Comparison of ENCODE assay signal across 28 cellular contexts in genomic region chr3:129632056-129632455, GRCh38.
"Had no signal": no experiment of that assay in that cellular context is flagged by ENCODE, and none has a peak within 500 bp of the region (broad histone marks: within the 10 kb centered on the region; RNA-seq: fewer than 3 reads in every experiment).

No MANE protein-coding gene starts in this region.

- H3K36me3 Mint-ChIP-seq: activated CD4-positive, alpha-beta memory T cell treated with anti-CD3 and anti-CD28 coated beads for 36 hours; activated naive CD4-positive, alpha-beta T cell treated with anti-CD3 and anti-CD28 coated beads, Interleukin-2, amount 10 ng/mL, durations not matched to agents 7 days and 5 days; activated naive CD4-positive, alpha-beta T cell treated with anti-CD3 and anti-CD28 coated beads, Interleukin-2, amount 50 U/mL, for 72 hours; activated naive CD8-positive, alpha-beta T cell treated with anti-CD3 and anti-CD28 coated beads, Interleukin-2, amount 10 ng/mL, durations not matched to agents 7 days and 5 days had no signal

- H3K27me3 Mint-ChIP-seq: activated T-cell treated with anti-CD3 and anti-CD28 coated beads, Interleukin-2, amount 50 U/mL, for 24 hours; central memory CD8-positive, alpha-beta T cell; dendritic cell treated with granulocyte-macrophage colony-stimulating factor and Interleukin-4, amounts not matched to agents 40 ng/mL and 50 ng/mL, for 4 days had no signal

- H3K4me3 ChIP-seq: ascending aorta, coronary artery, dorsolateral prefrontal cortex, esophagus muscularis mucosa, gastrocnemius medialis, heart left ventricle had no signal

- H3K4me3 Mint-ChIP-seq: activated CD4-positive, alpha-beta memory T cell treated with anti-CD3 and anti-CD28 coated beads for 36 hours; activated CD4-positive, alpha-beta T cell treated with anti-CD3 and anti-CD28 coated beads for 36 hours; activated CD4-positive, alpha-beta T cell treated with anti-CD3 and anti-CD28 coated beads, Interleukin-2, amount 10 ng/mL, durations not matched to agents 24 days and 14 days; activated naive CD4-positive, alpha-beta T cell treated with anti-CD3 and anti-CD28 coated beads, Interleukin-2, amount 10 ng/mL, durations not matched to agents 7 days and 5 days; activated naive CD8-positive, alpha-beta T cell treated with anti-CD3 and anti-CD28 coated beads, Interleukin-2, amount 10 ng/mL, durations not matched to agents 7 days and 5 days; activated T-cell treated with anti-CD3 and anti-CD28 coated beads, Interleukin-2, amount 50 U/mL, for 24 hours; activated T-cell treated with anti-CD3 and anti-CD28 coated beads, Interleukin-2, amount 50 U/mL, for 72 hours; brain; central memory CD8-positive, alpha-beta T cell; dendritic cell treated with granulocyte-macrophage colony-stimulating factor and Interleukin-4, amounts not matched to agents 40 ng/mL and 50 ng/mL, for 4 days had no signal

- H3K9me3 Mint-ChIP-seq: activated CD4-positive, alpha-beta memory T cell treated with anti-CD3 and anti-CD28 coated beads for 36 hours; activated CD4-positive, alpha-beta T cell treated with anti-CD3 and anti-CD28 coated beads, Interleukin-2, amount 10 ng/mL, durations not matched to agents 24 days and 14 days; activated naive CD4-positive, alpha-beta T cell treated with anti-CD3 and anti-CD28 coated beads, Interleukin-2, amount 10 ng/mL, durations not matched to agents 7 days and 5 days; activated naive CD4-positive, alpha-beta T cell treated with anti-CD3 and anti-CD28 coated beads, Interleukin-2, amount 50 U/mL, for 72 hours; activated naive CD8-positive, alpha-beta T cell treated with anti-CD3 and anti-CD28 coated beads, Interleukin-2, amount 10 ng/mL, durations not matched to agents 7 days and 5 days; activated T-cell treated with anti-CD3 and anti-CD28 coated beads, Interleukin-2, amount 50 U/mL, for 24 hours; central memory CD8-positive, alpha-beta T cell; dendritic cell treated with granulocyte-macrophage colony-stimulating factor and Interleukin-4, amounts not matched to agents 40 ng/mL and 50 ng/mL, for 4 days had no signal

- DNase-seq: activated CD4-positive, alpha-beta memory T cell treated with anti-CD3 and anti-CD28 coated beads for 36 hours; activated CD4-positive, alpha-beta T cell treated with anti-CD3 and anti-CD28 coated beads for 36 hours; activated CD4-positive, alpha-beta T cell treated with anti-CD3 and anti-CD28 coated beads, Interleukin-2, amount 10 ng/mL, durations not matched to agents 24 days and 14 days; activated CD4-positive, CD25-positive, alpha-beta regulatory T cell; activated CD4-positive, CD25-positive, alpha-beta regulatory T cell treated with anti-CD3 and anti-CD28 coated beads, Interleukin-2, amount 50 U/mL, for 72 hours; activated CD8-positive, alpha-beta memory T cell treated with anti-CD3 and anti-CD28 coated beads, Interleukin-2, amount 50 U/mL, for 48 hours; activated gamma-delta T cell; activated naive CD4-positive, alpha-beta T cell; activated naive CD4-positive, alpha-beta T cell treated with anti-CD3 and anti-CD28 coated beads, Interleukin-2, amount 10 ng/mL, durations not matched to agents 7 days and 5 days; activated naive CD8-positive, alpha-beta T cell treated with anti-CD3 and anti-CD28 coated beads, Interleukin-2, amount 10 ng/mL, durations not matched to agents 7 days and 5 days; activated T-cell treated with anti-CD3 and anti-CD28 coated beads for 4 hours; activated T-cell treated with anti-CD3 and anti-CD28 coated beads, Interleukin-2, amount 50 U/mL, for 24 hours; activated T-cell treated with anti-CD3 and anti-CD28 coated beads, Interleukin-2, amount 50 U/mL, for 72 hours; dorsolateral prefrontal cortex; effector memory CD4-positive, alpha-beta T cell; erythroblast; foreskin keratinocyte; gastrocnemius medialis; glutamatergic neuron; T-helper 2 cell had no signal

- H3K27ac ChIP-seq: ascending aorta, coronary artery, dorsolateral prefrontal cortex, esophagus muscularis mucosa, foreskin keratinocyte, gastrocnemius medialis, heart left ventricle had no signal

- H3K9me3 ChIP-seq: ascending aorta, gastrocnemius medialis had no signal

- H3K4me1 ChIP-seq: foreskin keratinocyte had no signal

- H3K27ac Mint-ChIP-seq: activated CD4-positive, alpha-beta memory T cell treated with anti-CD3 and anti-CD28 coated beads for 36 hours; activated CD4-positive, alpha-beta T cell treated with anti-CD3 and anti-CD28 coated beads for 36 hours; activated CD4-positive, alpha-beta T cell treated with anti-CD3 and anti-CD28 coated beads, Interleukin-2, amount 10 ng/mL, durations not matched to agents 24 days and 14 days; activated naive CD4-positive, alpha-beta T cell treated with anti-CD3 and anti-CD28 coated beads, Interleukin-2, amount 10 ng/mL, durations not matched to agents 7 days and 5 days; activated naive CD4-positive, alpha-beta T cell treated with anti-CD3 and anti-CD28 coated beads, Interleukin-2, amount 50 U/mL, for 72 hours; activated naive CD8-positive, alpha-beta T cell treated with anti-CD3 and anti-CD28 coated beads, Interleukin-2, amount 10 ng/mL, durations not matched to agents 7 days and 5 days; activated T-cell treated with anti-CD3 and anti-CD28 coated beads, Interleukin-2, amount 50 U/mL, for 24 hours; activated T-cell treated with anti-CD3 and anti-CD28 coated beads, Interleukin-2, amount 50 U/mL, for 72 hours; brain; dendritic cell treated with granulocyte-macrophage colony-stimulating factor and Interleukin-4, amounts not matched to agents 40 ng/mL and 50 ng/mL, for 4 days had no signal

- H3K27me3 ChIP-seq: ascending aorta, dorsolateral prefrontal cortex, esophagus muscularis mucosa, foreskin keratinocyte, gastrocnemius medialis, heart left ventricle had no signal

- H3K36me3 ChIP-seq: ascending aorta, esophagus muscularis mucosa, gastrocnemius medialis, heart left ventricle had no signal

- ATAC-seq: activated CD4-positive, alpha-beta T cell treated with anti-CD3 and anti-CD28 coated beads for 36 hours; activated naive CD4-positive, alpha-beta T cell treated with anti-CD3 and anti-CD28 coated beads, Interleukin-2, amount 50 U/mL, for 72 hours; activated T-cell treated with anti-CD3 and anti-CD28 coated beads, Interleukin-2, amount 50 U/mL, for 72 hours; foreskin keratinocyte; gastrocnemius medialis; heart left ventricle had no signal
